In genomic region chr2:127840893-127841292, GRCh38 we compare ENCODE assay signal across 8 cellular contexts.
"Had no signal": no experiment of that assay in that cellular context is flagged by ENCODE, and none has a peak within 500 bp of the region (broad histone marks: within the 10 kb centered on the region; RNA-seq: fewer than 3 reads in every experiment).

No MANE protein-coding gene starts in this region.

- H3K4me3 ChIP-seq: GM12878 had no signal

- FAIRE-seq: G401.6, GM12878, GM12891, GM12892, GM18507, GM19239 had no signal

- DNase-seq: GDM1, GF-D8 had no signal
